21 cellular contexts compared by ENCODE assay signal in the genomic region with DNA sequence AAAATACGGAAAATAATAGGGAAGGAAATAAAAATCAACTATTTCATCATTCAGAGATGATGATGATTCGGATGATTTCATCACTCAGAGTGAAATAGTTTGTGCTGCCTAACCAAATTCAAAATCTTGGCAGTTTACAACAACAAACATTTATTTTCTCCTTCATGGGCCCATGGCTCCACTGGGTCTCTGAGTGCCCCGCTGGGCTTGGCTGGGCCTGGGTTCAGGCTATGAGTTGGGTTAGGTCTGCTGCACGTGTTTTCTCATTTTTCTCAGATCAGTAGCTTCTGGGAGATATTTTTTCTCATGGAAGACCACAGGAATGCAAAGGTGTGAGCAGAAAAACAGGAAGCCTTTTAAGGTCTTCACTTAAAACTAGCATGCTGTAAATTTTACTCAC. TPM values are rescaled to one million over a fixed set of nuclear protein-coding genes. Genes with fewer than 3 reads are reported as not detected.
DNase-seq lines count a peak whose midpoint lies in the region; ATAC-seq, FAIRE-seq and TF ChIP-seq lines count a peak whose summit lies in the region.
"Had no signal": no experiment of that assay in that cellular context is flagged by ENCODE, and none has a peak within 500 bp of the region (broad histone marks: within the 10 kb centered on the region; RNA-seq: fewer than 3 reads in every experiment).

No MANE protein-coding gene starts in this region.

- POLR2A ChIA-PET in K562 (lab: Yijun Ruan, JAX) = no interaction called here

- H3K36me3 ChIP-seq in K562 (ENCODE audit: control insufficient read depth, insufficient read depth, low read length) (no peaks in the 10 kb centered on the region), upper lobe of right lung (no peaks in the 10 kb centered on the region), gastroesophageal sphincter (no peaks in the 10 kb centered on the region)
- H3K36me3 ChIP-seq: BLaER1, MG63, tibial artery had no signal

- no peaks in the 10 kb centered on the region for H3K9me1 ChIP-seq in K562 (ENCODE audit: control insufficient read depth, insufficient read depth, low read length)

- FAIRE-seq in K562 (lab: Jason Lieb, UNC) = no peak
- FAIRE-seq: frontal cortex had no signal

- intact Hi-C loops in K562 (cut with micrococcal nuclease) = no loop called here
- intact Hi-C loops in upper lobe of right lung (cut with DNase I) = no loop called here
- intact Hi-C loops in Right ventricle myocardium inferior (cut with DNase I) = no loop called here

- no TSS peak for BruUV-seq in K562 (replicated peaks; lab: Mats Ljungman, UMichigan)

- TF ChIP-seq RAD21 in K562 (CRISPR knock-in tag; conservative IDR thresholded peaks at IDR 0.05 in 1 of 2, IDR thresholded peaks at IDR 0.05 in 1 of 2) = no peak

- no peaks in the 10 kb centered on the region for H3K27me3 ChIP-seq in K562 (ENCODE audit: control insufficient read depth in 2 of 2, insufficient read depth in 2 of 2, low read length in 2 of 2)
- H3K27me3 ChIP-seq in upper lobe of right lung = no peaks in the 10 kb centered on the region
- H3K27me3 ChIP-seq in gastroesophageal sphincter = no peaks in the 10 kb centered on the region
- H3K27me3 ChIP-seq: BLaER1, MG63, tibial artery had no signal

- H2AFZ ChIP-seq in K562 (ENCODE audit: low read depth, low read length) = no peak overlapping the region

- H3K4me2 ChIP-seq in K562 (ENCODE audit: insufficient read depth, low read length) = no peak overlapping the region
- H3K4me2 ChIP-seq: BLaER1 had no signal

- WGBS in K562 (ENCODE audit: insufficient coverage, low coverage, missing lambda C conversion rate) = 40% methylated on average over 4 of the region's 4 CpGs
- 69 to 95% methylated on average over 4 of the region's 4 CpGs for WGBS in gastroesophageal sphincter (ENCODE audit: low coverage in 1 of 2), 2 donors

- CTCF ChIA-PET in K562 (lab: Yijun Ruan, JAX; ENCODE audit: low intra/inter-chr PET ratio) = no interaction called here

- H3K79me2 ChIP-seq in K562 (ENCODE audit: control insufficient read depth, insufficient read depth, low read length) = no peaks in the 10 kb centered on the region

- H4K20me1 ChIP-seq in K562 (replicated peaks; ENCODE audit: control insufficient read depth, insufficient read depth, low read length) = no peaks in the 10 kb centered on the region
- H4K20me1 ChIP-seq: BLaER1 had no signal

- DNase-seq in LHCN-M2 (ENCODE audit: low read depth) (peak; percentile 36), K562 (ENCODE audit: extremely low read depth in 1 of 4, low spot score in 3 of 4) (no peak), fibroblast of villous mesenchyme (ENCODE audit: low read depth) (peak; percentile 57), upper lobe of right lung (peak; percentile 6), Right ventricle myocardium inferior (ENCODE audit: missing footprints) (no peak)
- DNase-seq: activated CD4-positive, alpha-beta memory T cell treated with anti-CD3 and anti-CD28 coated beads for 36 hours; activated naive CD8-positive, alpha-beta T cell treated with anti-CD3 and anti-CD28 coated beads for 36 hours; activated T-cell treated with anti-CD3 and anti-CD28 coated beads, Interleukin-2, amount 50 U/mL, for 1 hour; caudate nucleus; effector CD4-positive, alpha-beta T cell; MG63; NCI-H1694; stimulated activated CD4-positive, alpha-beta T cell treated with anti-CD3 and anti-CD28 coated beads, Interleukin-15, amount 100 ng/mL, for 24 hours; stimulated activated naive CD4-positive, alpha-beta T cell; T-cell; tibial artery had no signal

- in situ Hi-C loops in K562 (cut with MboI) = no loop called here

- TF ChIP-seq CTCF in K562 (IDR thresholded peaks at IDR 0.05 in 2 of 3, conservative IDR thresholded peaks at IDR 0.05 in 1 of 3; ENCODE audit: insufficient read depth in 2 of 3, low read depth in 1 of 3, low read length in 3 of 3) (no peak), fibroblast of villous mesenchyme (IDR thresholded peaks at IDR 0.05; ENCODE audit: insufficient read depth, low read depth, low read length) (no peak), upper lobe of right lung (IDR thresholded peaks at IDR 0.05) (no peak), gastroesophageal sphincter (IDR thresholded peaks at IDR 0.05) (no peak)

- TF ChIP-seq EP300 in K562 (IDR thresholded peaks at IDR 0.05; ENCODE audit: low read length) = no peak
- no peak for TF ChIP-seq EP300 in gastroesophageal sphincter (IDR thresholded peaks at IDR 0.05)

- no peak for TF ChIP-seq POLR2A in K562 (conservative IDR thresholded peaks at IDR 0.05)
- TF ChIP-seq POLR2A in gastroesophageal sphincter (IDR thresholded peaks at IDR 0.05) = no peak

- H3K27ac ChIP-seq in K562 (ENCODE audit: extremely low read depth, low read depth, low read length) = no peak overlapping the region
- no peak overlapping the region for H3K27ac ChIP-seq in upper lobe of right lung
- no peak overlapping the region for H3K27ac ChIP-seq in gastroesophageal sphincter
- H3K27ac ChIP-seq: BLaER1, tibial artery had no signal

- peaks cover 0 to 9% of the 10 kb centered on the region in 2 experiments; a peak in 2 of 5 replicates for H3K4me1 ChIP-seq in K562 (replicated peaks in 1 of 2; ENCODE audit: control insufficient read depth in 2 of 2, insufficient read depth in 2 of 2, low read length in 2 of 2)
- peaks cover 20% of the 10 kb centered on the region for H3K4me1 ChIP-seq in upper lobe of right lung
- H3K4me1 ChIP-seq in gastroesophageal sphincter = peaks cover 0 to 15% (median 6%) of the 10 kb centered on the region in 3 donors
- H3K4me1 ChIP-seq: BLaER1 had no signal

- H3K4me3 ChIP-seq in K562 = no peak overlapping the region
- no peak overlapping the region for H3K4me3 ChIP-seq in fibroblast of villous mesenchyme (ENCODE audit: low read depth, low read length)
- H3K4me3 ChIP-seq in upper lobe of right lung = no peak overlapping the region
- no peak overlapping the region for H3K4me3 ChIP-seq in gastroesophageal sphincter
- H3K4me3 ChIP-seq: BLaER1, MG63, tibial artery had no signal

- ATAC-seq in K562 (no peak), upper lobe of right lung (no peak), HG03521 (IDR thresholded peaks at IDR 0.05; ENCODE audit: unreplicated experiment) (no peak), Right ventricle myocardium inferior (no peak), gastroesophageal sphincter (no peak)
- ATAC-seq: T-cell had no signal

- H3K9me3 ChIP-seq in K562 (replicated peaks; ENCODE audit: control insufficient read depth, insufficient read depth, low read depth, low read length) (no peaks in the 10 kb centered on the region), upper lobe of right lung (no peaks in the 10 kb centered on the region), gastroesophageal sphincter (no peaks in the 10 kb centered on the region)
- H3K9me3 ChIP-seq: BLaER1, tibial artery had no signal

- H3K9ac ChIP-seq in K562 (ENCODE audit: insufficient read depth in 1 of 2, low read depth in 2 of 2, low read length in 2 of 2) = no peak overlapping the region
- H3K9ac ChIP-seq: BLaER1 had no signal

RNA-seq across cellular contexts. Expression of a gene that starts 24.0 kb away (rescaled TPM):
- 0.06 and 0.19 TPM in 2 replicates for total RNA-seq in LHCN-M2 (2014; rRNA removed)
- polyA plus RNA-seq in LHCN-M2 (2012) = 0.04 TPM
- total RNA-seq in K562 (2011; cell fraction: chromatin; rRNA removed; ENCODE audit: low replicate concordance) = 0.30 and 0.42 TPM in 2 replicates
- total RNA-seq in K562 (2011; cell fraction: nucleolus; rRNA removed) = 0.50 and 1.2 TPM in 2 replicates
- total RNA-seq in K562 (2011; cell fraction: nucleoplasm; rRNA removed) = 0.22 and 0.84 TPM in 2 replicates
- 0.04 TPM in 1 of 2 replicates, not detected in the other for total RNA-seq in K562 (2014; rRNA removed)
- 0.26 TPM in 1 of 2 replicates, not detected in the other for total RNA-seq in K562 (2014; rRNA removed; fragmentation: Illumina TruSeq; extraction: Trizol)
- total RNA-seq in K562 (2015; rRNA removed; fragmentation: Illumina TruSeq; extraction: Trizol) = not detected in 2 replicates
- total RNA-seq in K562 (2021) = 0.22 and 0.27 TPM in 2 replicates
- polyA plus RNA-seq in K562 (2011; rRNA removed) = 0.39 and 0.50 TPM in 2 replicates
- 0.21 and 0.65 TPM in 2 replicates for polyA plus RNA-seq in K562 (2011; cell fraction: cytosol; rRNA removed)
- polyA plus RNA-seq in K562 (2011; cell fraction: nucleus; rRNA removed) = 0.06 and 0.44 TPM in 2 replicates
- polyA plus RNA-seq in K562 (2012) = 0.07 TPM in 1 of 2 replicates, not detected in the other
- 0.03 and 0.04 TPM in 2 replicates for polyA plus RNA-seq in K562 (2014; fragmentation: Illumina TruSeq; extraction: Trizol)
- not detected for polyA plus RNA-seq in K562 (2014; fragmentation: Nextera tagmentation; extraction: Ambion mirVana)
- not detected in 2 replicates for polyA plus RNA-seq in K562 (2014; rRNA removed)
- polyA minus RNA-seq in K562 (2011; rRNA and poly(A)+ RNA removed) = 0.39 and 0.60 TPM in 2 replicates
- not detected in 2 replicates for polyA minus RNA-seq in K562 (2011; cell fraction: cytosol; rRNA and poly(A)+ RNA removed)
- 0.13 TPM in 1 of 2 replicates, not detected in the other for polyA minus RNA-seq in K562 (2011; cell fraction: nucleus; rRNA and poly(A)+ RNA removed)
- 26.3 and 69.9 TPM in 2 replicates for total RNA-seq in fibroblast of villous mesenchyme
- 8.0 TPM for total RNA-seq in upper lobe of right lung
- 0.73 TPM for total RNA-seq in Right ventricle myocardium inferior
- total RNA-seq in gastroesophageal sphincter = 1 to 10 TPM in 1 of 4 donors, under 1 TPM in 2, not detected in 1; 0.50 to 3.4 (median 0.81) TPM

RNA-seq across cellular contexts. Expression of a gene that starts 54.9 kb away (rescaled TPM):
- not detected in 2 replicates for total RNA-seq in LHCN-M2 (2014; rRNA removed)
- not detected for polyA plus RNA-seq in LHCN-M2 (2012)
- 0.49 TPM in 1 of 2 replicates, not detected in the other for total RNA-seq in K562 (2011; cell fraction: chromatin; rRNA removed; ENCODE audit: low replicate concordance)
- total RNA-seq in K562 (2011; cell fraction: nucleolus; rRNA removed) = not detected in 2 replicates
- total RNA-seq in K562 (2011; cell fraction: nucleoplasm; rRNA removed) = 0.44 TPM in 1 of 2 replicates, not detected in the other
- 0.41 TPM in 1 of 2 replicates, not detected in the other for total RNA-seq in K562 (2014; rRNA removed)
- 0.15 and 0.26 TPM in 2 replicates for total RNA-seq in K562 (2014; rRNA removed; fragmentation: Illumina TruSeq; extraction: Trizol)
- not detected in 2 replicates for total RNA-seq in K562 (2015; rRNA removed; fragmentation: Illumina TruSeq; extraction: Trizol)
- total RNA-seq in K562 (2021) = 0.36 TPM in 1 of 2 replicates, not detected in the other
- 0.19 TPM in 1 of 2 replicates, not detected in the other for polyA plus RNA-seq in K562 (2011; rRNA removed)
- polyA plus RNA-seq in K562 (2011; cell fraction: cytosol; rRNA removed) = 0.06 TPM in 1 of 2 replicates, not detected in the other
- 0.21 and 0.29 TPM in 2 replicates for polyA plus RNA-seq in K562 (2011; cell fraction: nucleus; rRNA removed)
- 0.21 and 0.33 TPM in 2 replicates for polyA plus RNA-seq in K562 (2012)
- polyA plus RNA-seq in K562 (2014; fragmentation: Illumina TruSeq; extraction: Trizol) = 0.10 TPM in 1 of 2 replicates, not detected in the other
- under 1 TPM; 0.20 to 0.42 TPM for polyA plus RNA-seq in K562 (2014; fragmentation: Nextera tagmentation; extraction: Ambion mirVana)
- not detected in 2 replicates for polyA plus RNA-seq in K562 (2014; rRNA removed)
- not detected in 2 replicates for polyA minus RNA-seq in K562 (2011; rRNA and poly(A)+ RNA removed)
- not detected in 2 replicates for polyA minus RNA-seq in K562 (2011; cell fraction: cytosol; rRNA and poly(A)+ RNA removed)
- not detected in 2 replicates for polyA minus RNA-seq in K562 (2011; cell fraction: nucleus; rRNA and poly(A)+ RNA removed)
- not detected in 2 replicates for total RNA-seq in fibroblast of villous mesenchyme
- total RNA-seq in upper lobe of right lung = 0.52 TPM
- total RNA-seq in Right ventricle myocardium inferior = not detected
- total RNA-seq in gastroesophageal sphincter = not detected
- total RNA-seq: frontal cortex had no signal
- polyA plus RNA-seq: neural cell had no signal

Comparison
In these comparisons a context has a peak if more than half of its experiments do, and no peak if none do; other contexts are left out.
1. DNase-seq: peak in LHCN-M2 (single experiment), fibroblast of villous mesenchyme (single experiment) and upper lobe of right lung (single experiment); none in K562 (0 of 4) and Right ventricle myocardium inferior (single experiment).